In genomic region chr3:127002195-127003174, GRCh38 we compare ENCODE assay signal across 8 cellular contexts. TPM values are rescaled to one million over a fixed set of nuclear protein-coding genes. Genes with fewer than 3 reads are reported as not detected.
DNase-seq lines count a peak whose midpoint lies in the region; ATAC-seq and TF ChIP-seq lines count a peak whose summit lies in the region.

No MANE protein-coding gene starts in this region.

- ATAC-seq in left colon (peak; percentile 13), GM19455 (IDR thresholded peaks at IDR 0.05; ENCODE audit: unreplicated experiment) (no peak)

- H3K4me1 Mint-ChIP-seq in activated naive CD8-positive, alpha-beta T cell treated with anti-CD3 and anti-CD28 coated beads for 36 hours: no peaks in the 10 kb centered on the region

- H3K9me3 ChIP-seq in HUES48 (ENCODE audit: control insufficient read depth, insufficient read depth, low read length) (no peaks in the 10 kb centered on the region), colonic mucosa (no peaks in the 10 kb centered on the region), subcutaneous abdominal adipose tissue (ENCODE audit: control insufficient read depth in 5 of 5, low read length in 5 of 5) (no peaks in the 10 kb centered on the region)

- no peak overlapping the region for H3K4me3 Mint-ChIP-seq in activated naive CD8-positive, alpha-beta T cell treated with anti-CD3 and anti-CD28 coated beads for 36 hours

- no peaks in the 10 kb centered on the region for H3K9me3 Mint-ChIP-seq in activated naive CD8-positive, alpha-beta T cell treated with anti-CD3 and anti-CD28 coated beads for 36 hours

- peaks cover 35% of the 10 kb centered on the region for H3K36me3 ChIP-seq in HUES48 (ENCODE audit: control insufficient read depth, insufficient read depth, low read length)
- H3K36me3 ChIP-seq in colonic mucosa: no peaks in the 10 kb centered on the region
- H3K36me3 ChIP-seq in subcutaneous abdominal adipose tissue (ENCODE audit: control insufficient read depth in 5 of 5, insufficient read depth in 5 of 5, low read length in 5 of 5): peaks cover 0 to 35% (median 8%) of the 10 kb centered on the region in 5 donors

- peak; percentile 54 for DNase-seq in colonic mucosa
- peak; percentile 45 to 58 for DNase-seq in left colon
- DNase-seq in GM13976 (ENCODE audit: low spot score): no peak
- no peak for DNase-seq in central memory CD4-positive, alpha-beta T cell
- DNase-seq in activated naive CD8-positive, alpha-beta T cell treated with anti-CD3 and anti-CD28 coated beads for 36 hours: no peak

- TF ChIP-seq CTCF in colonic mucosa (IDR thresholded peaks at IDR 0.05): no peak
- no peak for TF ChIP-seq CTCF in GM13976 (IDR thresholded peaks at IDR 0.05; ENCODE audit: borderline replicate concordance, control extremely low read depth, extremely low read depth, insufficient read depth, missing control alignments)

- H3K4me1 ChIP-seq in HUES48 (ENCODE audit: control insufficient read depth, insufficient read depth, low read length) (peaks cover 13% of the 10 kb centered on the region), colonic mucosa (no peaks in the 10 kb centered on the region), subcutaneous abdominal adipose tissue (ENCODE audit: control insufficient read depth in 5 of 5, insufficient read depth in 5 of 5, low read length in 5 of 5) (peaks cover 2 to 63% (median 43%) of the 10 kb centered on the region in 5 donors)

- intact Hi-C loops in colonic mucosa (cut with DNase I) (no loop called here), left colon (cut with DNase I, micrococcal nuclease) (no loop called here)

- H3K9ac ChIP-seq in HUES48 (ENCODE audit: low read depth, low read length) (peak overlapping the region; percentile 37), colonic mucosa (ENCODE audit: low read depth in 2 of 2, low read length in 2 of 2) (no peak overlapping the region), subcutaneous abdominal adipose tissue (ENCODE audit: low read length in 5 of 5) (peak overlapping the region in 2 of 5 donors; percentile 38 to 43)

- H3K27ac ChIP-seq in HUES48 (ENCODE audit: low read depth, low read length) (peak overlapping the region; percentile 55), colonic mucosa (no peak overlapping the region), subcutaneous abdominal adipose tissue (ENCODE audit: low read depth, low read length) (peak overlapping the region; percentile 24)

- H3K27me3 Mint-ChIP-seq in activated naive CD8-positive, alpha-beta T cell treated with anti-CD3 and anti-CD28 coated beads for 36 hours: no peaks in the 10 kb centered on the region

- H3K27ac Mint-ChIP-seq in activated naive CD8-positive, alpha-beta T cell treated with anti-CD3 and anti-CD28 coated beads for 36 hours: no peak overlapping the region

- H3K4me3 ChIP-seq in HUES48 (ENCODE audit: low read depth, low read length) (no peak overlapping the region), colonic mucosa (no peak overlapping the region), subcutaneous abdominal adipose tissue (ENCODE audit: low read depth in 1 of 5, low read length in 5 of 5) (peak overlapping the region in 3 of 5 donors; percentile 38 to 44 (median 43))

- H3K27me3 ChIP-seq in HUES48 (ENCODE audit: control insufficient read depth, insufficient read depth, low read length) (no peaks in the 10 kb centered on the region), colonic mucosa (no peaks in the 10 kb centered on the region), subcutaneous abdominal adipose tissue (ENCODE audit: control insufficient read depth in 5 of 5, insufficient read depth in 4 of 5, low read length in 5 of 5) (peaks cover 0 to 3% (median 0%) of the 10 kb centered on the region in 5 donors)

- in situ Hi-C loops in GM13976 (cut with MboI; ENCODE audit: low sequenced_read_pairs, unreplicated experiment): no loop called here

- H3K36me3 Mint-ChIP-seq in activated naive CD8-positive, alpha-beta T cell treated with anti-CD3 and anti-CD28 coated beads for 36 hours: no peaks in the 10 kb centered on the region

RNA-seq across cellular contexts. Expression of gene PLXNA1, which starts 19.6 kb away (rescaled TPM):
- total RNA-seq in colonic mucosa: 10 to 100 TPM; 16.0 to 19.3 TPM
- total RNA-seq in left colon: 10 to 100 TPM; 15.4 to 18.0 TPM
- 1 to 10 TPM; 6.6 to 7.5 TPM for total RNA-seq in activated naive CD8-positive, alpha-beta T cell treated with anti-CD3 and anti-CD28 coated beads for 36 hours

Comparison
In these comparisons a context has a peak if more than half of its experiments do, and no peak if none do; other contexts are left out.
1. H3K4me3 ChIP-seq: peak in subcutaneous abdominal adipose tissue (3 of 5); none in HUES48 (single experiment) and colonic mucosa (single experiment).
2. DNase-seq: peak in colonic mucosa (single experiment) and left colon (2 of 2); none in GM13976 (single experiment), central memory CD4-positive, alpha-beta T cell (single experiment) and activated naive CD8-positive, alpha-beta T cell treated with anti-CD3 and anti-CD28 coated beads for 36 hours (single experiment).